ENCODE assay signal across 29 cellular contexts in genomic region chr11:126335463-126335760, GRCh38. TPM values are rescaled to one million over a fixed set of nuclear protein-coding genes. Genes with fewer than 3 reads are reported as not detected.
A peak's percentile ranks its signal among the peaks of the same experiment; 100 is the strongest.
DNase-seq lines count a peak whose midpoint lies in the region; ATAC-seq and TF ChIP-seq lines count a peak whose summit lies in the region.
"Had no signal": no experiment of that assay in that cellular context is flagged by ENCODE, and none has a peak within 500 bp of the region (broad histone marks: within the 10 kb centered on the region; RNA-seq: fewer than 3 reads in every experiment).

No MANE protein-coding gene starts in this region.

- H3K36me3 Mint-ChIP-seq in central memory CD8-positive, alpha-beta T cell (ENCODE audit: insufficient read depth) = peaks cover 19% of the 10 kb centered on the region

- ATAC-seq in central memory CD8-positive, alpha-beta T cell (replicated peaks; ENCODE audit: extremely low read depth, poor library complexity, severe bottlenecking) = no peak
- ATAC-seq in left colon (peak; percentile 67), gastrocnemius medialis (peak in 1 of 2 donors; percentile 71), HG02610 (IDR thresholded peaks at IDR 0.05; ENCODE audit: unreplicated experiment) (no peak), HG03520 (IDR thresholded peaks at IDR 0.05; ENCODE audit: unreplicated experiment) (no peak), GM19455 (IDR thresholded peaks at IDR 0.05; ENCODE audit: unreplicated experiment) (no peak)
- ATAC-seq: activated T-cell treated with anti-CD3 and anti-CD28 coated beads, Interleukin-2, amount 50 U/mL, for 72 hours; naive thymus-derived CD8-positive, alpha-beta T cell; stimulated activated effector memory CD8-positive, alpha-beta T cell treated with anti-CD3 and anti-CD28 coated beads, Interleukin-12 subunit alpha, Interleukin-12 subunit beta, amount 100 ng/mL, for 72 hours; upper lobe of right lung had no signal

- H3K4me1 ChIP-seq in gastrocnemius medialis = peaks cover 21 to 38% of the 10 kb centered on the region in 2 donors

- no peaks in the 10 kb centered on the region for H3K9me3 Mint-ChIP-seq in central memory CD8-positive, alpha-beta T cell
- H3K9me3 Mint-ChIP-seq: activated T-cell treated with anti-CD3 and anti-CD28 coated beads, Interleukin-2, amount 50 U/mL, for 72 hours; CD4-positive, CD25-positive, alpha-beta regulatory T cell; naive thymus-derived CD8-positive, alpha-beta T cell; stimulated activated effector memory CD8-positive, alpha-beta T cell treated with anti-CD3 and anti-CD28 coated beads, Interleukin-12 subunit alpha, Interleukin-12 subunit beta, amount 100 ng/mL, for 72 hours; T-helper 1 cell treated with Interleukin-12 subunit alpha and Interleukin-12 subunit beta and Interleukin-4 antibody, amounts not matched to agents 30 μg/mL and 1 μg/mL, for 36 hours had no signal

- peak overlapping the region; percentile 38 for H3K27ac Mint-ChIP-seq in central memory CD8-positive, alpha-beta T cell (ENCODE audit: low read depth)

- no peak for TF ChIP-seq POLR2A in gastrocnemius medialis (IDR thresholded peaks at IDR 0.05)

- no peak overlapping the region for H3K4me3 ChIP-seq in HL-60 (replicated peaks; ENCODE audit: insufficient read depth, low read length)
- H3K4me3 ChIP-seq in gastrocnemius medialis = no peak overlapping the region
- H3K4me3 ChIP-seq: upper lobe of right lung had no signal

- H3K36me3 ChIP-seq in gastrocnemius medialis = peaks cover 0 to 12% of the 10 kb centered on the region in 2 donors

- H3K27me3 ChIP-seq in HL-60 (ENCODE audit: insufficient read depth, poor library complexity, severe bottlenecking) (no peaks in the 10 kb centered on the region), gastrocnemius medialis (no peaks in the 10 kb centered on the region)
- H3K27me3 ChIP-seq: upper lobe of right lung had no signal

- H3K4me3 Mint-ChIP-seq in central memory CD8-positive, alpha-beta T cell = no peak overlapping the region
- H3K4me3 Mint-ChIP-seq: activated T-cell treated with anti-CD3 and anti-CD28 coated beads, Interleukin-2, amount 50 U/mL, for 72 hours; CD4-positive, CD25-positive, alpha-beta regulatory T cell; T-helper 1 cell treated with Interleukin-12 subunit alpha and Interleukin-12 subunit beta and Interleukin-4 antibody, amounts not matched to agents 30 μg/mL and 1 μg/mL, for 36 hours had no signal

- H3K4me1 Mint-ChIP-seq in central memory CD8-positive, alpha-beta T cell = peaks cover 29% of the 10 kb centered on the region

- no peaks in the 10 kb centered on the region for H3K27me3 Mint-ChIP-seq in central memory CD8-positive, alpha-beta T cell
- H3K27me3 Mint-ChIP-seq: CD4-positive, CD25-positive, alpha-beta regulatory T cell; naive thymus-derived CD8-positive, alpha-beta T cell had no signal

- in situ Hi-C loops in gastrocnemius medialis (cut with MboI; ENCODE audit: low sequenced_read_pairs in 4 of 4) = no loop called here

- DNase-seq in HL-60 (ENCODE audit: low read depth in 1 of 2, low spot score in 1 of 2) (no peak), left colon (no peak), gastrocnemius medialis (peak; percentile 45 to 56)
- DNase-seq in central memory CD8-positive, alpha-beta T cell (ENCODE audit: low spot score in 2 of 2) = no peak
- DNase-seq: activated CD4-positive, alpha-beta T cell treated with anti-CD3 and anti-CD28 coated beads for 4 hours; activated naive CD4-positive, alpha-beta T cell treated with anti-CD3 and anti-CD28 coated beads, Interleukin-2, amount 50 U/mL, for 16 hours; activated T-cell treated with anti-CD3 and anti-CD28 coated beads, Interleukin-2, amount 50 U/mL, for 72 hours; amniotic stem cell; CD4-positive, CD25-positive, alpha-beta regulatory T cell; effector CD8-positive, alpha-beta T cell; foreskin fibroblast; Karpas-422; midbrain; NCI-H1436; NCI-H2081 treated with DMSO at 0.1 percent for 48 hours; NCI-H345; NCI-H748 treated with DMSO at 0.1 percent for 48 hours; retina; SK-N-SH; stimulated activated CD4-positive, alpha-beta T cell treated with anti-CD3 and anti-CD28 coated beads, Interleukin-12 subunit alpha, Interleukin-12 subunit beta, amount 100 ng/mL, for 4 hours; stimulated activated CD4-positive, alpha-beta T cell treated with anti-CD3 and anti-CD28 coated beads, Interleukin-4, amount 100 ng/mL, for 24 hours; substantia nigra; upper lobe of right lung had no signal

- no peaks in the 10 kb centered on the region for H3K9me3 ChIP-seq in gastrocnemius medialis
- H3K9me3 ChIP-seq: SK-N-SH, upper lobe of right lung had no signal

- TF ChIP-seq CTCF in HL-60 (IDR thresholded peaks at IDR 0.05; ENCODE audit: insufficient read depth, low read length) (no peak), gastrocnemius medialis (IDR thresholded peaks at IDR 0.05 in 4 of 5, conservative IDR thresholded peaks at IDR 0.05 in 1 of 5) (no peak)

- intact Hi-C loops in left colon (cut with DNase I, micrococcal nuclease) (no loop called here), gastrocnemius medialis (cut with DNase I; ENCODE audit: low total_unique reads) (no loop called here)

- H3K27ac ChIP-seq in HL-60 (replicated peaks) = peak overlapping the region; percentile 65
- H3K27ac ChIP-seq in gastrocnemius medialis = peak overlapping the region in 1 of 4 donors; percentile 69
- H3K27ac ChIP-seq: upper lobe of right lung had no signal

RNA-seq across cellular contexts. Expression of gene ST3GAL4, which starts 20.1 kb away (rescaled TPM):
- total RNA-seq in left colon (100 to 1,000 TPM; 181 to 536 TPM), gastrocnemius medialis (10 to 100 TPM in 2 of 4 donors, 1 to 10 TPM in 2; 3.4 to 12.4 (median 9.6) TPM)

RNA-seq across cellular contexts. Expression of gene DCPS, which starts 31.6 kb away (rescaled TPM):
- 10 to 100 TPM; 10.9 to 21.9 TPM for total RNA-seq in left colon
- 10 to 100 TPM in 3 of 4 donors, 1 to 10 TPM in 1; 9.8 to 23.1 (median 11.5) TPM for total RNA-seq in gastrocnemius medialis

RNA-seq across cellular contexts. Expression of gene TIRAP, which starts 52.5 kb away (rescaled TPM):
- total RNA-seq in left colon = 10 to 100 TPM; 17.0 to 22.7 TPM
- total RNA-seq in gastrocnemius medialis = 1 to 10 TPM; 4.5 to 5.8 (median 5.6) TPM

Comparison
In these comparisons a context has a peak if more than half of its experiments do, and no peak if none do; other contexts are left out.
1. DNase-seq: peak in gastrocnemius medialis (2 of 2); none in HL-60 (0 of 2), central memory CD8-positive, alpha-beta T cell (0 of 2) and left colon (0 of 2).
2. RNA of gene ST3GAL4, which starts 20.1 kb away (total RNA-seq): 181 to 536 TPM in left colon; 3.4 to 12.4 TPM in gastrocnemius medialis; every median in the first group is over 10 times any median in the second.